ENCODE assay signal across 9 cellular contexts in genomic region chr6:36755435-36756348, GRCh38. TPM values are rescaled to one million over a fixed set of nuclear protein-coding genes. Genes with fewer than 3 reads are reported as not detected.
DNase-seq lines count a peak whose midpoint lies in the region; ATAC-seq and TF ChIP-seq lines count a peak whose summit lies in the region.
"Had no signal": no experiment of that assay in that cellular context is flagged by ENCODE, and none has a peak within 500 bp of the region (broad histone marks: within the 10 kb centered on the region; RNA-seq: fewer than 3 reads in every experiment).

No MANE protein-coding gene starts in this region.

- no peak for TF ChIP-seq CTCF in activated CD8-positive, alpha-beta T cell treated with anti-CD3 and anti-CD28 coated beads for 36 hours (IDR thresholded peaks at IDR 0.05)
- no peak for TF ChIP-seq CTCF in fibroblast of the aortic adventitia (IDR thresholded peaks at IDR 0.05; ENCODE audit: insufficient read depth, low read length)

- peak overlapping the region; percentile 89 for H3K27ac Mint-ChIP-seq in activated CD8-positive, alpha-beta T cell treated with anti-CD3 and anti-CD28 coated beads for 36 hours
- H3K27ac Mint-ChIP-seq in stimulated activated effector memory CD8-positive, alpha-beta T cell treated with anti-CD3 and anti-CD28 coated beads, Interleukin-12 subunit alpha, Interleukin-12 subunit beta, amount 100 ng/mL, for 72 hours, result peak overlapping the region; percentile 95

- peak; percentile 41 for ATAC-seq in GM18868 (IDR thresholded peaks at IDR 0.05; ENCODE audit: unreplicated experiment)
- ATAC-seq in activated CD8-positive, alpha-beta T cell treated with anti-CD3 and anti-CD28 coated beads for 36 hours, result peak; percentile 86
- peak; percentile 94 for ATAC-seq in stimulated activated effector memory CD8-positive, alpha-beta T cell treated with anti-CD3 and anti-CD28 coated beads, Interleukin-12 subunit alpha, Interleukin-12 subunit beta, amount 100 ng/mL, for 72 hours
- no peak for ATAC-seq in GM21528 (IDR thresholded peaks at IDR 0.05; ENCODE audit: low FRiP score, unreplicated experiment)

- POLR2A ChIA-PET in activated CD8-positive, alpha-beta T cell treated with anti-CD3 and anti-CD28 coated beads for 36 hours (lab: Charles Lee), result interaction anchor here (0.9 to 2.9 kb wide), 7 partner anchors 58 to 161 kb away, joined by 3 to 14 read pairs (median 3); no protein-coding TSS in a partner anchor

- in situ Hi-C loops in KBM-7 (cut with MboI; ENCODE audit: low pct_unique_long_range_greater_than_20kb, low sequenced_read_pairs), result loop anchor here (25.0 kb wide), 1 partner anchor 457 kb away; no protein-coding TSS in a partner anchor

- no peaks in the 10 kb centered on the region for H3K36me3 Mint-ChIP-seq in activated CD8-positive, alpha-beta T cell treated with anti-CD3 and anti-CD28 coated beads for 36 hours (ENCODE audit: low read depth)
- H3K36me3 Mint-ChIP-seq in stimulated activated effector memory CD8-positive, alpha-beta T cell treated with anti-CD3 and anti-CD28 coated beads, Interleukin-12 subunit alpha, Interleukin-12 subunit beta, amount 100 ng/mL, for 72 hours, result peaks cover 14% of the 10 kb centered on the region

- peaks cover 61% of the 10 kb centered on the region for H3K4me1 Mint-ChIP-seq in activated CD8-positive, alpha-beta T cell treated with anti-CD3 and anti-CD28 coated beads for 36 hours (ENCODE audit: low read depth)
- peaks cover 77% of the 10 kb centered on the region for H3K4me1 Mint-ChIP-seq in stimulated activated effector memory CD8-positive, alpha-beta T cell treated with anti-CD3 and anti-CD28 coated beads, Interleukin-12 subunit alpha, Interleukin-12 subunit beta, amount 100 ng/mL, for 72 hours

- no peaks in the 10 kb centered on the region for H3K27me3 Mint-ChIP-seq in activated CD8-positive, alpha-beta T cell treated with anti-CD3 and anti-CD28 coated beads for 36 hours

- DNase-seq in KBM-7 (peak; percentile 43), fibroblast of the aortic adventitia (ENCODE audit: low read depth) (peak; percentile 9), GOT3 (lab: John Stamatoyannopoulos, UW) (no peak), NCI-H2107 (lab: John Stamatoyannopoulos, UW) (no peak)
- DNase-seq in activated CD8-positive, alpha-beta T cell treated with anti-CD3 and anti-CD28 coated beads for 36 hours, result peak; percentile 87
- DNase-seq in stimulated activated effector memory CD8-positive, alpha-beta T cell treated with anti-CD3 and anti-CD28 coated beads, Interleukin-12 subunit alpha, Interleukin-12 subunit beta, amount 100 ng/mL, for 72 hours (ENCODE audit: low spot score in 2 of 2), result peak; percentile 53 to 88

- intact Hi-C loops in activated CD8-positive, alpha-beta T cell treated with anti-CD3 and anti-CD28 coated beads for 36 hours (cut with micrococcal nuclease), result loop anchor here (5.0 kb wide), 1 partner anchor 73 kb away; no protein-coding TSS in a partner anchor

- H3K9me3 Mint-ChIP-seq in activated CD8-positive, alpha-beta T cell treated with anti-CD3 and anti-CD28 coated beads for 36 hours, result no peaks in the 10 kb centered on the region
- no peaks in the 10 kb centered on the region for H3K9me3 Mint-ChIP-seq in stimulated activated effector memory CD8-positive, alpha-beta T cell treated with anti-CD3 and anti-CD28 coated beads, Interleukin-12 subunit alpha, Interleukin-12 subunit beta, amount 100 ng/mL, for 72 hours
- H3K9me3 Mint-ChIP-seq: neural crest cell had no signal

- H3K4me3 Mint-ChIP-seq in activated CD8-positive, alpha-beta T cell treated with anti-CD3 and anti-CD28 coated beads for 36 hours, result peak overlapping the region; percentile 38
- peak overlapping the region; percentile 71 for H3K4me3 Mint-ChIP-seq in stimulated activated effector memory CD8-positive, alpha-beta T cell treated with anti-CD3 and anti-CD28 coated beads, Interleukin-12 subunit alpha, Interleukin-12 subunit beta, amount 100 ng/mL, for 72 hours
- H3K4me3 Mint-ChIP-seq: neural crest cell had no signal

- H3K4me3 ChIP-seq in fibroblast of the aortic adventitia (ENCODE audit: low read depth, low read length), result no peak overlapping the region

- CTCF ChIA-PET in activated CD8-positive, alpha-beta T cell treated with anti-CD3 and anti-CD28 coated beads for 36 hours (lab: Charles Lee), result interaction anchor here (0.9 to 18.9 kb wide), 13 partner anchors 11 to 262 kb away, joined by 3 to 477 read pairs (median 5); no protein-coding TSS in a partner anchor

RNA-seq across cellular contexts. Expression of gene RAB44, which starts 58.1 kb away (rescaled TPM):
- under 1 TPM in 1 of 2 experiments, not detected in 1; 0.07 TPM for total RNA-seq in activated CD8-positive, alpha-beta T cell treated with anti-CD3 and anti-CD28 coated beads for 36 hours
- total RNA-seq in fibroblast of the aortic adventitia (ENCODE audit: low replicate concordance), result not detected in 2 replicates
- total RNA-seq: neural crest cell had no signal

Comparison
In these comparisons a context has a peak if more than half of its experiments do, and no peak if none do; other contexts are left out.
1. DNase-seq: peak in KBM-7 (single experiment), activated CD8-positive, alpha-beta T cell treated with anti-CD3 and anti-CD28 coated beads for 36 hours (single experiment), fibroblast of the aortic adventitia (single experiment) and stimulated activated effector memory CD8-positive, alpha-beta T cell treated with anti-CD3 and anti-CD28 coated beads, Interleukin-12 subunit alpha, Interleukin-12 subunit beta, amount 100 ng/mL, for 72 hours (2 of 2); none in GOT3 (single experiment) and NCI-H2107 (single experiment).